27 cellular contexts compared by ENCODE assay signal in the genomic region with DNA sequence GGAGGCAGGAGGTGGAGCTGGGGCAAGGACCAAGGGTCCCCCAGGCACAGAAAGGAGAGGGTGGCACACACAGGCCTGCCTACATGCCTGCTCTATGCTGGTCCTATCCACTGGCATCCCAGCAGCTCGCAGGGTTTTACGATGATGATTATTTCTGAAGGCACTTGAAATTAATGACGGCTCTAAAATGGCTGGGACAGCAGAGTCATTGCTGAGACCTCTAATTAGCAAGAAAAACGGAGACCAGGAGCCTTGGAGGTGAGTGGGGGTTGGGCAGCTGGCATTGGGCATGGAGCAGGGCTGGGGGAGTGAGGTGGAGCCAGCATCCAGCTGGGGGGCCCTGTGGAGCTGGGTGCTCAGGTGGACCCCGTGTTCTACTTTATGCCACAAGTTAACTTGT. TPM values are rescaled to one million over a fixed set of nuclear protein-coding genes. Genes with fewer than 3 reads are reported as not detected.
"Had no signal": no experiment of that assay in that cellular context is flagged by ENCODE, and none has a peak within 500 bp of the region (broad histone marks: within the 10 kb centered on the region; RNA-seq: fewer than 3 reads in every experiment).

No MANE protein-coding gene starts in this region.

- H3K27ac ChIP-seq: colonic mucosa, esophagus muscularis mucosa, foreskin keratinocyte, heart right ventricle, left lung, ovary, psoas muscle, skin epidermis, spleen, transverse colon, upper lobe of right lung, uterus had no signal

- ATAC-seq: foreskin keratinocyte; heart right ventricle; left cardiac atrium; left lung; mucosa of descending colon; psoas muscle; right cardiac atrium; stimulated activated naive B cell treated with anti-CD40 and anti-IgM and Interleukin-4, amounts not matched to agents 10 μg/mL and 1 μg/mL and 100 μg/mL, for 72 hours; upper lobe of right lung had no signal

- H3K4me3 ChIP-seq: colonic mucosa, esophagus muscularis mucosa, heart right ventricle, left lung, mucosa of descending colon, ovary, psoas muscle, skin epidermis, spleen, transverse colon, upper lobe of right lung, uterus had no signal

- DNase-seq: colonic mucosa; effector CD8-positive, alpha-beta T cell; foreskin keratinocyte; glutamatergic neuron; heart right ventricle; hippocampal formation; left cardiac atrium; mesenchymal stem cell; mucosa of descending colon; naive B cell; occipital lobe; ovary; posterior cingulate gyrus; psoas muscle; right cardiac atrium; spleen; stimulated activated CD4-positive, alpha-beta T cell treated with anti-CD3 and anti-CD28 coated beads, Interleukin-2, amount 100 ng/mL, for 48 hours; stimulated activated naive B cell treated with anti-CD40 and anti-IgM and Interleukin-4, amounts not matched to agents 10 μg/mL and 1 μg/mL and 100 μg/mL, for 72 hours; transverse colon; upper lobe of right lung; uterus had no signal

- H3K36me3 ChIP-seq: colonic mucosa, esophagus muscularis mucosa, heart right ventricle, left lung, ovary, spleen, transverse colon, upper lobe of right lung, uterus had no signal

- H3K4me1 ChIP-seq: foreskin keratinocyte had no signal

- H3K9me3 ChIP-seq: colonic mucosa, esophagus muscularis mucosa, left lung, mucosa of descending colon, ovary, psoas muscle, spleen, transverse colon, upper lobe of right lung, uterus had no signal

RNA-seq across cellular contexts. Expression of a gene that starts 3.5 kb away (rescaled TPM):
- total RNA-seq: epithelial cell of proximal tubule, fibroblast of lung, renal cortical epithelial cell had no signal
